Comparison of ENCODE assay signal across 11 cellular contexts in the genomic region with DNA sequence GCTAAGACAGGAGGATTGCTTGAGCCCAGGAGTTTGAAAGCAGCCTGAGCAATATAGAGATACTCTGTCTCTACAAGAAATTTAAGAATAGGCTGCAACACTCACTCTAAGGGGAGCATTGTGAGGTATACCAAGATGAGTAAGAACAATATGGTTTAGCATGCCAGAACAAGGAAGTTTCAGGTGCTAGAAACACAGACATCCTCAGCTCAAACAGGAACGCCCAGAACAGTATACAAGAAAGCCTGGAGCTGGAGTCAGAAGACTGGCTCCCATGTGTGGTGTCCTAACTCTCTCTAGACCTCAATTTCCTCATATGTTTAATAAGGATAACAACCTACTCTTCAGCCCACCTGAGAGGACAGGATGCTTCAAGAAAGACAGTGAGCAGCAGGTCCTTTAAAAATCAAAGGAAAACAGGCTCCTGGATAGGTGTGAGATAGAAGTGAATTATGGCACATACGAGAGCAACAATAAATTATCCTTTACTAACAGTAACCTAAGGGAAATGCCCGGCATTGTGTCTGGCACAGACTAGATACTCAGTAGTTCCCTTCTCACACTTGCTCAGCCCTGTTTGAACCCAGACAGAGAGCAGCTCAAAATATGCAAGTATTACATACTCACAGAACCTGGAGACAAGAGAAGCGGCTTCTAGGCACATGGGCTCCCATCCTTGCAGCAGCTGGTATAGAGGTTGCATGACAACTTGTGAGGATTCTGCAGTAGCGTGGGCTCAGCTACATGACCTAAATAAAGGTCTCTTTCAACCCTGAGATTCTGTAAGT. TPM values are rescaled to one million over a fixed set of nuclear protein-coding genes. Genes with fewer than 3 reads are reported as not detected.
DNase-seq lines count a peak whose midpoint lies in the region; ATAC-seq, FAIRE-seq and TF ChIP-seq lines count a peak whose summit lies in the region.
"Had no signal": no experiment of that assay in that cellular context is flagged by ENCODE, and none has a peak within 500 bp of the region (broad histone marks: within the 10 kb centered on the region; RNA-seq: fewer than 3 reads in every experiment).

No MANE protein-coding gene starts in this region.

- no peak overlapping the region for H3K4me2 ChIP-seq in OCI-LY7 (ENCODE audit: low read length)
- H3K4me2 ChIP-seq: A549 had no signal

- intact Hi-C loops in OCI-LY7 (cut with micrococcal nuclease; ENCODE audit: unreplicated experiment): no loop called here
- intact Hi-C loops in pancreas (cut with DNase I): no loop called here

- BruUV-seq in OCI-LY7 (replicated peaks; lab: Mats Ljungman, UMichigan): no TSS peak

- no peak for TF ChIP-seq CTCF in OCI-LY7 (conservative IDR thresholded peaks at IDR 0.05; ENCODE audit: low read length)
- no peak for TF ChIP-seq CTCF in pancreas (IDR thresholded peaks at IDR 0.05)

- peak; percentile 74 to 78 for ATAC-seq in activated CD4-positive, CD25-positive, alpha-beta regulatory T cell treated with anti-CD3 and anti-CD28 coated beads, Interleukin-2, amount 50 U/mL, for 24 hours
- ATAC-seq in HG02642 (IDR thresholded peaks at IDR 0.05; ENCODE audit: poor library complexity, unreplicated experiment) (peak; percentile 86), pancreas (peak; percentile 28 to 69 (median 61))

- H3K9me3 ChIP-seq in OCI-LY7 (ENCODE audit: low read length) (no peaks in the 10 kb centered on the region), pancreas (no peaks in the 10 kb centered on the region)
- H3K9me3 ChIP-seq: A549, neutrophil, thoracic aorta had no signal

- H3K27me3 ChIP-seq in pancreas: no peaks in the 10 kb centered on the region
- H3K27me3 ChIP-seq: neutrophil had no signal

- H2AFZ ChIP-seq in OCI-LY7 (ENCODE audit: low read length): no peak overlapping the region

- CTCF ChIA-PET in OCI-LY7 (lab: Charles Lee; ENCODE audit: unreplicated experiment): interaction anchor here (0.6 kb wide), 1 partner anchor 1055 kb away, joined by 3 read pairs; no protein-coding TSS in a partner anchor

- H3K4me1 ChIP-seq in OCI-LY7 (ENCODE audit: insufficient read depth, low read length, poor library complexity, severe bottlenecking): peaks cover 4% of the 10 kb centered on the region
- peaks cover 7 to 23% (median 10%) of the 10 kb centered on the region in 3 donors for H3K4me1 ChIP-seq in pancreas

- H3K79me2 ChIP-seq in OCI-LY7 (ENCODE audit: insufficient read depth, low read depth, low read length): no peaks in the 10 kb centered on the region; the same call in 1 of the 2 replicates

- H3K36me3 ChIP-seq in OCI-LY7 (ENCODE audit: insufficient read depth, low read length) (no peaks in the 10 kb centered on the region), pancreas (no peaks in the 10 kb centered on the region)
- H3K36me3 ChIP-seq: neutrophil, thoracic aorta had no signal

- H4K20me1 ChIP-seq in OCI-LY7 (ENCODE audit: insufficient read depth, low read length): peaks cover 7% of the 10 kb centered on the region

- no peak for FAIRE-seq in pancreas (lab: Jason Lieb, UNC)
- FAIRE-seq: A549 had no signal

- no peak for DNase-seq in activated CD4-positive, CD25-positive, alpha-beta regulatory T cell treated with anti-CD3 and anti-CD28 coated beads, Interleukin-2, amount 50 U/mL, for 72 hours
- DNase-seq in OCI-LY7 (ENCODE audit: low spot score) (peak; percentile 14), pancreas (no peak), OCI-M2 (lab: John Stamatoyannopoulos, UW; ENCODE audit: unreplicated experiment) (no peak), NCI-H2227 (lab: John Stamatoyannopoulos, UW; ENCODE audit: unreplicated experiment) (no peak), cerebellar cortex (ENCODE audit: low spot score) (no peak)

- no peak overlapping the region for H3K27ac ChIP-seq in OCI-LY7 (ENCODE audit: low read depth, low read length, poor library complexity, severe bottlenecking)
- no peak overlapping the region for H3K27ac ChIP-seq in pancreas
- H3K27ac ChIP-seq: A549, neutrophil, thoracic aorta had no signal

- POLR2A ChIA-PET in OCI-LY7 (lab: Charles Lee): interaction anchor here (1.0 kb wide), 1 partner anchor 10 kb away, joined by 3 read pairs; no protein-coding TSS in a partner anchor

- H3K9me2 ChIP-seq in OCI-LY7 (ENCODE audit: insufficient read depth, low read length): no peaks in the 10 kb centered on the region

- 75 to 81% methylated on average over 5 of the region's 5 CpGs for WGBS in pancreas, 2 donors

- H3K4me3 ChIP-seq in OCI-LY7 (ENCODE audit: low read depth, low read length, poor library complexity, severe bottlenecking) (no peak overlapping the region), pancreas (no peak overlapping the region)
- H3K4me3 ChIP-seq: A549, thoracic aorta had no signal

RNA-seq across cellular contexts. Expression of gene KAT6B, which starts 45.4 kb away (rescaled TPM):
- 20.8 and 20.9 TPM in 2 replicates for total RNA-seq in OCI-LY7 (2014; rRNA removed; shearing (Covaris generic))
- total RNA-seq in OCI-LY7 (2022) (31.4 and 40.8 TPM in 2 replicates), pancreas (10 to 100 TPM; 16.2 to 28.6 (median 21.9) TPM)
- 1 to 10 TPM; 7.6 to 8.7 TPM for polyA plus RNA-seq in pancreas
